ENCODE assay signal across 2 cellular contexts in genomic region chr13:106555631-106556328, GRCh38.
A peak's percentile ranks its signal among the peaks of the same experiment; 100 is the strongest.
TF ChIP-seq lines count a peak whose summit lies in the region.

No MANE protein-coding gene starts in this region.

TF ChIP-seq in SK-N-SH, 30 proteins besides CTCF, POLR2A, EP300 and RAD21:
- TF ChIP-seq FOSL2 (IDR thresholded peaks at IDR 0.05; ENCODE audit: borderline replicate concordance, low read depth) (peak; percentile 60; the same call in 1 of the 2 replicates), USF2 (IDR thresholded peaks at IDR 0.05; ENCODE audit: borderline replicate concordance, low read depth, low read length) (no peak)

TF ChIP-seq in endothelial cell of umbilical vein, 7 proteins besides CTCF, POLR2A, EP300 and RAD21:
- no peak for TF ChIP-seq POLR2AphosphoS5 (IDR thresholded peaks at IDR 0.05; ENCODE audit: insufficient read depth, low read depth, low read length)
- TF ChIP-seq JUN (IDR thresholded peaks at IDR 0.05; ENCODE audit: borderline replicate concordance, insufficient read depth, insufficient read length, low read depth), result peak; percentile 27
- TF ChIP-seq FOS (IDR thresholded peaks at IDR 0.05; ENCODE audit: borderline replicate concordance, insufficient read depth, low read length), result peak; percentile 60
TF ChIP-seq in endothelial cell of umbilical vein: peak in this region for 2.
